In the genomic region with DNA sequence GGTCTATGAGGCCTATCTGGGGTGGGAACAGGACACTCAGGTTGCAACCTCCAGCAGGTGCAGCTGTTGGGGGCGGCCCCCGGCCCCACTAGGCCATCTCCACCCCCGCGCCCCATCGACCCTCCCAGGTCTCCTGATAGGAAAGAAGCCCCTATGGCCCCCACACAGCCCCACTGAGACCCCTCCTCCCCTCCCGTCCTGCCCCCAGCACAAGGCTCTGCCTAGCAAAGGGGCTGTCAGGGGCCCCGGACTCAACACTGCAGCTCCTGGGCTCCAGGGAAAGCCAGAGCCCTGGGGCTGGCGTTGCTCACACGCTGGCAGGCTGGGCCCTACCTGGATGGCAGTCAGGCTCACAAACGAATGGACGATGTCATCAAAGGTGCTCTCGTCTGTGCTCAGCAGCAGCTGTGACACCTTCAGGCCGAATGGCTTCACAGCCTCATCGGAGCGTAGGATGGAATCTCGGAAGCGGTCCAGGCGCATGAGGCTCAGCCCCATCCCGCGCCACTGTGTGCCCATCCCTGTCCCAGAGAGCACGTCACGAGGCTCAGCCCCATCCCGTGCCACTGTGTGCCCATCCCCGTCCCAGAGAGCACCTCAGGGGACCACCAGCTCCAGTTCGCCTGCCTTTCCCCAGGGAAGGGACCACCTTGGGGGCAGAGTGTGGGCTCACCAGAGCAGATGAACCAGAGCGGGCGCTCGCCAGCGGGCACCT, we compare ENCODE assay signal across 16 cellular contexts. TPM values are rescaled to one million over a fixed set of nuclear protein-coding genes. Genes with fewer than 3 reads are reported as not detected.
DNase-seq lines count a peak whose midpoint lies in the region; ATAC-seq, FAIRE-seq and TF ChIP-seq lines count a peak whose summit lies in the region.
"Had no signal": no experiment of that assay in that cellular context is flagged by ENCODE, and none has a peak within 500 bp of the region (broad histone marks: within the 10 kb centered on the region; RNA-seq: fewer than 3 reads in every experiment).

No MANE protein-coding gene starts in this region.

- no peak overlapping the region for H2BK12ac ChIP-seq in neuronal stem cell (ENCODE audit: low read length)

- TF ChIP-seq POLR2A in esophagus squamous epithelium (IDR thresholded peaks at IDR 0.05) = no peak

- no peaks in the 10 kb centered on the region for H3K27me3 ChIP-seq in heart right ventricle
- no peaks in the 10 kb centered on the region for H3K27me3 ChIP-seq in GM23338 (ENCODE audit: insufficient read depth)
- H3K27me3 ChIP-seq in adipocyte (replicated peaks; ENCODE audit: control insufficient read depth, insufficient read depth, low read length) = no peaks in the 10 kb centered on the region
- no peaks in the 10 kb centered on the region for H3K27me3 ChIP-seq in neuronal stem cell (ENCODE audit: control insufficient read depth in 3 of 3, insufficient read depth in 3 of 3, low read depth in 1 of 3, low read length in 3 of 3)
- H3K27me3 ChIP-seq in esophagus squamous epithelium = no peaks in the 10 kb centered on the region

- H3K36me3 ChIP-seq in heart right ventricle (peaks cover 5 to 100% (median 73%) of the 10 kb centered on the region in 9 donors), GM23338 (ENCODE audit: insufficient read depth) (peaks cover 18% of the 10 kb centered on the region; the same call in 1 of the 2 replicates), adipocyte (ENCODE audit: control insufficient read depth, insufficient read depth, low read length, severe bottlenecking) (peaks cover 93% of the 10 kb centered on the region), neuronal stem cell (replicated peaks in 1 of 2; ENCODE audit: control insufficient read depth in 2 of 2, insufficient read depth in 2 of 2, low read length in 2 of 2) (peaks cover 90 to 99% of the 10 kb centered on the region in 2 donors), esophagus squamous epithelium (peaks cover 93 to 100% (median 94%) of the 10 kb centered on the region in 3 donors)

- no peak overlapping the region for H3K18ac ChIP-seq in neuronal stem cell (ENCODE audit: low read length)

- no peak overlapping the region for H2AFZ ChIP-seq in GM23338
- no peak overlapping the region for H2AFZ ChIP-seq in neuronal stem cell (ENCODE audit: low read length)

- no peaks in the 10 kb centered on the region; the same call in 2 of the 3 replicates for H3K4me1 Mint-ChIP-seq in GM23338

- H3K4me3 ChIP-seq in heart right ventricle (no peak overlapping the region), GM23338 (no peak overlapping the region), adipocyte (ENCODE audit: low read length) (no peak overlapping the region), neuronal stem cell (ENCODE audit: low read length in 2 of 2) (no peak overlapping the region), esophagus squamous epithelium (no peak overlapping the region)
- H3K4me3 ChIP-seq: A549 had no signal

- H3K27ac ChIP-seq in heart right ventricle (no peak overlapping the region), GM23338 (ENCODE audit: low read depth) (no peak overlapping the region), neuronal stem cell (replicated peaks; ENCODE audit: low read length) (no peak overlapping the region), esophagus squamous epithelium (no peak overlapping the region)
- H3K27ac ChIP-seq: A549, KMS-11 had no signal

- H3K9me2 ChIP-seq in GM23338 (ENCODE audit: insufficient read depth) = no peaks in the 10 kb centered on the region
- H3K9me2 ChIP-seq: SK-N-SH had no signal

- no peaks in the 10 kb centered on the region for H3K9me3 ChIP-seq in heart right ventricle
- H3K9me3 ChIP-seq in adipocyte (ENCODE audit: control insufficient read depth, low read length) = no peaks in the 10 kb centered on the region
- no peaks in the 10 kb centered on the region for H3K9me3 ChIP-seq in neuronal stem cell (replicated peaks in 1 of 2; ENCODE audit: control insufficient read depth in 2 of 2, insufficient read depth in 1 of 2, low read depth in 1 of 2, low read length in 2 of 2)
- no peaks in the 10 kb centered on the region for H3K9me3 ChIP-seq in esophagus squamous epithelium
- H3K9me3 ChIP-seq: A549, SK-N-SH had no signal

- H3K23ac ChIP-seq in neuronal stem cell (ENCODE audit: low read depth, low read length, poor library complexity) = peak overlapping the region; percentile 95

- H3K27ac Mint-ChIP-seq in GM23338 = no peak overlapping the region

- TF ChIP-seq CTCF in heart right ventricle (IDR thresholded peaks at IDR 0.05) (no peak), GM23338 (conservative IDR thresholded peaks at IDR 0.05; ENCODE audit: low read depth in 2 of 2) (no peak), esophagus squamous epithelium (IDR thresholded peaks at IDR 0.05) (no peak)

- peaks cover 60% of the 10 kb centered on the region; the same call in 2 of the 3 replicates for H3K36me3 Mint-ChIP-seq in GM23338 (ENCODE audit: low read depth)

- FAIRE-seq in GM19239 (lab: Jason Lieb, UNC) = no peak
- FAIRE-seq: A549 had no signal

- H3K4ac ChIP-seq in neuronal stem cell (ENCODE audit: low read length) = no peak overlapping the region

- peak overlapping the region; percentile 34 for H3K9ac ChIP-seq in adipocyte (ENCODE audit: low read length)
- peak overlapping the region; percentile 71 for H3K9ac ChIP-seq in neuronal stem cell (ENCODE audit: low read depth, low read length, poor library complexity)
- H3K9ac ChIP-seq: KMS-11, SK-N-SH had no signal

- H4K91ac ChIP-seq in neuronal stem cell (ENCODE audit: low read depth, low read length, poor library complexity) = no peak overlapping the region

- peaks cover 71% of the 10 kb centered on the region for H3K79me1 ChIP-seq in neuronal stem cell (ENCODE audit: low read depth, low read length)

- H3K9me3 Mint-ChIP-seq in GM23338 = no peaks in the 10 kb centered on the region

- no peak overlapping the region for H4K8ac ChIP-seq in neuronal stem cell (ENCODE audit: low read depth, low read length)

- WGBS in heart right ventricle, 2 donors = 94 to 97% methylated on average over 29 of the region's 29 CpGs
- no CpG with 5 or more reads among the region's 29 CpGs for WGBS in neuronal stem cell (ENCODE audit: extremely low coverage in 2 of 2, insufficient read length in 2 of 2, insufficient replicate concordance in 1 of 2), 2 donors
- 88% methylated on average over 3 to 14 of the region's 29 CpGs for WGBS in esophagus squamous epithelium, 2 donors

- H2BK120ac ChIP-seq in neuronal stem cell (ENCODE audit: low read depth, low read length) = no peak overlapping the region

- intact Hi-C loops in Right ventricle myocardium inferior (cut with DNase I) = no loop called here
- intact Hi-C loops in heart right ventricle (cut with DNase I) = no loop called here
- intact Hi-C loops in esophagus squamous epithelium (cut with DNase I) = no loop called here

- no peaks in the 10 kb centered on the region for H3K4me1 ChIP-seq in heart right ventricle
- H3K4me1 ChIP-seq in GM23338 (ENCODE audit: insufficient read depth) = no peaks in the 10 kb centered on the region
- H3K4me1 ChIP-seq in adipocyte (ENCODE audit: control insufficient read depth, insufficient read depth, low read length) = peaks cover 4% of the 10 kb centered on the region
- H3K4me1 ChIP-seq in neuronal stem cell (ENCODE audit: control insufficient read depth in 2 of 2, insufficient read depth in 1 of 2, low read depth in 1 of 2, low read length in 2 of 2) = peaks cover 0 to 10% of the 10 kb centered on the region in 2 donors
- H3K4me1 ChIP-seq in esophagus squamous epithelium = peaks cover 0 to 8% (median 4%) of the 10 kb centered on the region in 3 donors

- H4K20me1 ChIP-seq in GM23338 (replicated peaks; ENCODE audit: insufficient read depth) = peaks cover 30% of the 10 kb centered on the region

- H3K27me3 Mint-ChIP-seq in GM23338 (ENCODE audit: insufficient read depth, low read depth, poor library complexity) = peaks cover 9% of the 10 kb centered on the region

- H3K4me2 ChIP-seq in GM23338 (no peak overlapping the region), neuronal stem cell (ENCODE audit: insufficient read depth, low read length, poor library complexity, severe bottlenecking) (no peak overlapping the region)
- H3K4me2 ChIP-seq: A549, KMS-11, SK-N-SH had no signal

- no peak overlapping the region for H2BK15ac ChIP-seq in neuronal stem cell (ENCODE audit: low read length)

- no peak overlapping the region for H3K14ac ChIP-seq in neuronal stem cell (ENCODE audit: low read length)

- H2BK5ac ChIP-seq in neuronal stem cell (ENCODE audit: low read length) = no peak overlapping the region

- no peak overlapping the region for H2AK5ac ChIP-seq in neuronal stem cell (ENCODE audit: low read depth, low read length)

- H3K4me3 Mint-ChIP-seq in GM23338 = no peak overlapping the region

- peaks cover 19% of the 10 kb centered on the region for H3K79me2 ChIP-seq in GM23338 (replicated peaks; ENCODE audit: insufficient read depth)

- ATAC-seq in Right ventricle myocardium inferior = no peak
- ATAC-seq in heart right ventricle = no peak
- ATAC-seq in GM23338 = no peak
- ATAC-seq: A549 had no signal

- peak; percentile 45 for DNase-seq in Right ventricle myocardium inferior (ENCODE audit: missing footprints)
- DNase-seq in heart right ventricle = no peak
- no peak for DNase-seq in GM23338 (ENCODE audit: low spot score)
- no peak for DNase-seq in adipocyte (ENCODE audit: low read depth)
- DNase-seq in neuronal stem cell (ENCODE audit: low spot score) = no peak
- DNase-seq in UCSD-AML1 (lab: John Stamatoyannopoulos, UW; ENCODE audit: unreplicated experiment) = no peak
- no peak for DNase-seq in esophagus squamous epithelium (lab: John Stamatoyannopoulos, UW)
- DNase-seq in GM19239 (ENCODE audit: insufficient read length, low spot score) = no peak
- DNase-seq: C1 segment of cervical spinal cord, NCI-H1092, NCI-H146, NCI-H2081, NCI-H82, SK-N-SH had no signal

- 0 out of 2 replicates have a peak, but pooled peaks cover 20% of the 10 kb centered on the region for H3F3A ChIP-seq in GM23338 (replicated peaks; ENCODE audit: low read depth)

RNA-seq across cellular contexts. Expression of a gene that starts 7.3 kb away (rescaled TPM):
- 46.6 TPM for total RNA-seq in Right ventricle myocardium inferior
- 10 to 100 TPM in 8 of 10 donors, 1 to 10 TPM in 2; 9.0 to 62.4 (median 17.9) TPM for total RNA-seq in heart right ventricle
- 10 to 100 TPM; 34.4 to 58.4 TPM for polyA plus RNA-seq in heart right ventricle
- total RNA-seq in GM23338 (2014; rRNA removed; shearing (Covaris generic)) = 692 and 849 TPM in 2 replicates
- polyA plus RNA-seq in GM23338 (2016; fragmentation: Nextera tagmentation; extraction: Ambion mirVana) = 110 and 120 TPM in 2 replicates
- polyA plus RNA-seq in neuronal stem cell (2013, experiment 1 of 2) = 128 TPM
- 131 TPM for polyA plus RNA-seq in neuronal stem cell (2013, experiment 2 of 2)
- 100 to 1,000 TPM in 2 of 4 donors, 10 to 100 TPM in 2; 72.8 to 302 (median 143) TPM for total RNA-seq in esophagus squamous epithelium

RNA-seq across cellular contexts. Expression of a gene that starts 25.1 kb away (rescaled TPM):
- total RNA-seq in Right ventricle myocardium inferior = 59.3 TPM
- total RNA-seq in heart right ventricle = 10 to 100 TPM; 34.1 to 96.4 (median 43.1) TPM
- polyA plus RNA-seq in heart right ventricle = 100 to 1,000 TPM in 1 of 2 donors, 10 to 100 TPM in 1; 85.2 to 191 TPM
- total RNA-seq in GM23338 (2014; rRNA removed; shearing (Covaris generic)) = 110 and 122 TPM in 2 replicates
- polyA plus RNA-seq in GM23338 (2016; fragmentation: Nextera tagmentation; extraction: Ambion mirVana) = 66.0 and 105 TPM in 2 replicates
- 33.5 TPM for polyA plus RNA-seq in neuronal stem cell (2013, experiment 1 of 2)
- polyA plus RNA-seq in neuronal stem cell (2013, experiment 2 of 2) = 31.8 TPM
- 100 to 1,000 TPM in 3 of 4 donors, 10 to 100 TPM in 1; 53.3 to 125 (median 105) TPM for total RNA-seq in esophagus squamous epithelium

RNA-seq across cellular contexts. Expression of a gene that starts 39.0 kb away (rescaled TPM):
- total RNA-seq in Right ventricle myocardium inferior = 80.9 TPM
- 10 to 100 TPM; 68.9 to 96.6 (median 80.6) TPM for total RNA-seq in heart right ventricle
- polyA plus RNA-seq in heart right ventricle = 100 to 1,000 TPM; 102 to 183 TPM
- total RNA-seq in GM23338 (2014; rRNA removed; shearing (Covaris generic)) = 228 and 242 TPM in 2 replicates
- 136 and 148 TPM in 2 replicates for polyA plus RNA-seq in GM23338 (2016; fragmentation: Nextera tagmentation; extraction: Ambion mirVana)
- 67.9 TPM for polyA plus RNA-seq in neuronal stem cell (2013, experiment 1 of 2)
- polyA plus RNA-seq in neuronal stem cell (2013, experiment 2 of 2) = 66.6 TPM
- total RNA-seq in esophagus squamous epithelium = 10 to 100 TPM; 62.8 to 76.9 (median 69.5) TPM

RNA-seq across cellular contexts. Expression of a gene that starts 39.1 kb away (rescaled TPM):
- 19.3 TPM for total RNA-seq in Right ventricle myocardium inferior
- 10 to 100 TPM; 13.9 to 24.9 (median 18.9) TPM for total RNA-seq in heart right ventricle
- 10 to 100 TPM; 29.3 to 30.1 TPM for polyA plus RNA-seq in heart right ventricle
- 36.9 and 44.7 TPM in 2 replicates for total RNA-seq in GM23338 (2014; rRNA removed; shearing (Covaris generic))
- polyA plus RNA-seq in GM23338 (2016; fragmentation: Nextera tagmentation; extraction: Ambion mirVana) = 18.0 and 18.9 TPM in 2 replicates
- 25.7 TPM for polyA plus RNA-seq in neuronal stem cell (2013, experiment 1 of 2)
- polyA plus RNA-seq in neuronal stem cell (2013, experiment 2 of 2) = 26.2 TPM
- 10 to 100 TPM; 24.9 to 38.1 (median 31.2) TPM for total RNA-seq in esophagus squamous epithelium

RNA-seq across cellular contexts. Expression of a gene that starts 53.2 kb away (rescaled TPM):
- total RNA-seq in Right ventricle myocardium inferior (175 TPM), heart right ventricle (100 to 1,000 TPM; 155 to 258 (median 187) TPM), esophagus squamous epithelium (100 to 1,000 TPM in 3 of 4 donors, 10 to 100 TPM in 1; 89.1 to 162 (median 135) TPM)
- polyA plus RNA-seq in heart right ventricle (100 to 1,000 TPM; 283 to 387 TPM), GM23338 (2016; fragmentation: Nextera tagmentation; extraction: Ambion mirVana) (137 and 147 TPM in 2 replicates)
- 84.8 and 86.9 TPM in 2 replicates for total RNA-seq in GM23338 (2014; rRNA removed; shearing (Covaris generic))
- polyA plus RNA-seq in neuronal stem cell (2013, experiment 1 of 2) = 72.9 TPM
- 72.2 TPM for polyA plus RNA-seq in neuronal stem cell (2013, experiment 2 of 2)
